16 cellular contexts compared by ENCODE assay signal in genomic region chr19:10036601-10037071, GRCh38. TPM values are rescaled to one million over a fixed set of nuclear protein-coding genes. Genes with fewer than 3 reads are reported as not detected.
"Had no signal": no experiment of that assay in that cellular context is flagged by ENCODE, and none has a peak within 500 bp of the region (broad histone marks: within the 10 kb centered on the region; RNA-seq: fewer than 3 reads in every experiment).

No MANE protein-coding gene starts in this region.

- H3K36me3 ChIP-seq: adrenal gland, neural progenitor cell, ovary, stomach had no signal

- H3K27ac ChIP-seq: adrenal gland, coronary artery, neural progenitor cell, ovary, stomach had no signal

- H3K27ac Mint-ChIP-seq: neural progenitor cell, T-cell had no signal

- H3K4me3 ChIP-seq: adrenal gland, coronary artery, neural progenitor cell, ovary, stomach had no signal

- H3K4me3 Mint-ChIP-seq: neural progenitor cell, T-cell had no signal

- H3K4me1 ChIP-seq: adrenal gland, neural progenitor cell, stomach had no signal

- FAIRE-seq: urothelium cell line had no signal

- H3K4me1 Mint-ChIP-seq: neural progenitor cell, T-cell had no signal

- H2AFZ ChIP-seq: neural progenitor cell had no signal

- DNase-seq: activated CD4-positive, alpha-beta T cell treated with anti-CD3 and anti-CD28 coated beads for 48 hours; activated naive CD4-positive, alpha-beta T cell treated with anti-CD3 and anti-CD28 coated beads, Interleukin-2, amount 50 U/mL, for 16 hours; activated T-cell treated with anti-CD3 and anti-CD28 coated beads, Interleukin-2, amount 50 U/mL, for 1 hour; adrenal gland; caudate nucleus; effector CD8-positive, alpha-beta T cell; ovary; stomach; T-cell had no signal

- ATAC-seq: T-cell had no signal

- H3K27me3 ChIP-seq: ovary had no signal

- H3K9me3 Mint-ChIP-seq: T-cell had no signal

- H3K9ac ChIP-seq: neural progenitor cell had no signal

- H3K36me3 Mint-ChIP-seq: neural progenitor cell, T-cell had no signal

- H3K9me3 ChIP-seq: adrenal gland, ovary had no signal

- H3K4me2 ChIP-seq: neural progenitor cell had no signal

RNA-seq across cellular contexts. Expression of gene RDH8, which starts 23.4 kb away (rescaled TPM):
- total RNA-seq: activated CD8-positive, alpha-beta memory T cell treated with anti-CD3 and anti-CD28 coated beads for 36 hours; adrenal gland; fibroblast of villous mesenchyme; mesenteric fat pad; ovary; skeletal muscle tissue; stomach; T-cell had no signal
- polyA plus RNA-seq: adrenal gland, ovary, stomach had no signal
